1 cellular context compared by ENCODE assay signal in the genomic region with DNA sequence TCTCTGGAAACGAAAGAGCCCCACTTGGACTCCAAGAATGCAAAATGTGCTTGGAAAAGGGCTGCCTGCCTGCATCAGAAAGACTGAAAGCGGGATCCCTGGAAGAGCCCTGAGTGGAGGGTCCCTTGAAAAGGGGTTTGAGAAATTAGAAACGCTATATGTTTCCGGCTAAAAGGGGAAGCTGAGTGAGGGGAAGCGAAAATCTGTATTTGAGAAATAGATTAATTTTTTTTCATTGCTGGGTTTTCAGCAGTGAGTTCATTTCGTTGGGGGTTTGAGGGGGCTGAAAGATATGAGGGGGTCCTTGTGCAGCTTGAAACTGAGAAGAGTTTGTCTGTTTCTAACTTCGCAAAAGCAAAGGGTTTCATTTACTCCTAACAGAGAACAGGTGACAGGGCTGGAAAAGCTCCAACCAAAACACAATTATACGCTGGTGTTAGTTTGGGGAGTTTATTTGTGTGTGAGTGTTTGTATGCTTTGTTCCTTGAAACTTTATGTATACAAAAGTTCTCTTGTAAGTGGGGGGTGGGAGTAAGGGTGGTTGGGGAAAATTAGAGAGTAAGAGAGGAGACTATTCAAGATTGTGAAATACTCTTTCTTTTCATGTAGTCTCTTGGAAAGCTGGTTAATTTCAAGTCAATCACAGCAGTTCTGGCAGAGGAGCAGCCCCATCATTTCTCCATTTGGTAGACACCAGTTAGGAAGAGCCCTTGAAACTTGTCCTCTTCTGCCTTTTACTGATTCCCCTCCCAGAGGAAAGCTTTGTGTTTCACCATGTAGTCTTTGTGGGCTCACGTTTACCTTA.
TF ChIP-seq lines count a peak whose summit lies in the region.

No MANE protein-coding gene starts in this region.

TF ChIP-seq in SK-N-SH treated with all-trans-retinoic acid at 6 μM for 48 hours, 23 proteins besides CTCF, POLR2A, EP300 and RAD21 (continued from another document):
- TF ChIP-seq POU6F1 (CRISPR knock-in tag; IDR thresholded peaks at IDR 0.05; ENCODE audit: borderline replicate concordance, low read depth) (no peak), TCF4 (CRISPR knock-in tag; IDR thresholded peaks at IDR 0.05; ENCODE audit: borderline replicate concordance) (no peak), ZC3H10 (CRISPR knock-in tag; IDR thresholded peaks at IDR 0.05) (no peak), TOX (CRISPR knock-in tag; IDR thresholded peaks at IDR 0.05; ENCODE audit: borderline replicate concordance) (no peak), ZFP30 (CRISPR knock-in tag; IDR thresholded peaks at IDR 0.05) (no peak), ARNTL (CRISPR knock-in tag; IDR thresholded peaks at IDR 0.05; ENCODE audit: borderline replicate concordance, low read depth) (no peak), ESRRG (CRISPR knock-in tag; IDR thresholded peaks at IDR 0.05) (no peak), BACH2 (CRISPR knock-in tag; IDR thresholded peaks at IDR 0.05; ENCODE audit: borderline replicate concordance) (no peak), PATZ1 (CRISPR knock-in tag; IDR thresholded peaks at IDR 0.05; ENCODE audit: borderline replicate concordance) (no peak), ZFP3 (CRISPR knock-in tag; IDR thresholded peaks at IDR 0.05) (no peak), ZNF70 (CRISPR knock-in tag; IDR thresholded peaks at IDR 0.05) (no peak), RARB (CRISPR knock-in tag; IDR thresholded peaks at IDR 0.05) (no peak)
